8 cellular contexts compared by ENCODE assay signal in genomic region chrX:79854469-79854868, GRCh38.
"Had no signal": no experiment of that assay in that cellular context is flagged by ENCODE, and none has a peak within 500 bp of the region (broad histone marks: within the 10 kb centered on the region; RNA-seq: fewer than 3 reads in every experiment).

No MANE protein-coding gene starts in this region.

- H3K4me3 ChIP-seq: GM12878 had no signal

- ATAC-seq: GM12878 had no signal

- DNase-seq: GDM1, GF-D8 had no signal

- FAIRE-seq: G401.6, GM12878, GM12891, GM12892, GM18507, GM19239 had no signal
